ENCODE assay signal across 1 cellular context in genomic region chr6:32195902-32196681, GRCh38.
A peak's percentile ranks its signal among the peaks of the same experiment; 100 is the strongest.
TF ChIP-seq lines count a peak whose summit lies in the region.

No MANE protein-coding gene starts in this region.

TF ChIP-seq in HepG2, 621 proteins besides CTCF, POLR2A, EP300 and RAD21 (continued from another document and continues in another):
- peak; percentile 97 for TF ChIP-seq PATZ1 (CRISPR knock-in tag; IDR thresholded peaks at IDR 0.05)
- TF ChIP-seq ATM (IDR thresholded peaks at IDR 0.05; ENCODE audit: borderline replicate concordance) = no peak
- TF ChIP-seq ZNF275 (CRISPR knock-in tag; IDR thresholded peaks at IDR 0.05; ENCODE audit: borderline replicate concordance) = peak; percentile 68; the same call in 1 of the 2 replicates
- TF ChIP-seq KLF11 (CRISPR knock-in tag; IDR thresholded peaks at IDR 0.05) = no peak
- TF ChIP-seq ZNF512 (CRISPR knock-in tag; IDR thresholded peaks at IDR 0.05) = 0 out of 2 replicates have a peak, but pooled peaks have one; percentile 70
- no peak for TF ChIP-seq HOXA9 (CRISPR knock-in tag; IDR thresholded peaks at IDR 0.05; ENCODE audit: borderline replicate concordance)
- peak; percentile 45; the same call in 1 of the 2 replicates for TF ChIP-seq ZNF256 (CRISPR knock-in tag; conservative IDR thresholded peaks at IDR 0.05)
- no peak for TF ChIP-seq ZNF703 (CRISPR knock-in tag; IDR thresholded peaks at IDR 0.05; ENCODE audit: borderline replicate concordance)
- no peak for TF ChIP-seq TRIM22 (IDR thresholded peaks at IDR 0.05)
- peak; percentile 66 for TF ChIP-seq PITX1 (CRISPR knock-in tag; IDR thresholded peaks at IDR 0.05)
- TF ChIP-seq GABPB1 (CRISPR knock-in tag; IDR thresholded peaks at IDR 0.05) = peak; percentile 90
- peak; percentile 51; the same call in 1 of the 2 replicates for TF ChIP-seq REPIN1 (CRISPR knock-in tag; IDR thresholded peaks at IDR 0.05; ENCODE audit: borderline replicate concordance, low read depth)
- no peak for TF ChIP-seq DRAP1 (CRISPR knock-in tag; IDR thresholded peaks at IDR 0.05)
- TF ChIP-seq TFDP1 (CRISPR knock-in tag; IDR thresholded peaks at IDR 0.05; ENCODE audit: borderline replicate concordance) = peak; percentile 97
- peak; percentile 90 for TF ChIP-seq TOPORS (CRISPR knock-in tag; IDR thresholded peaks at IDR 0.05)
- peak; percentile 65; the same call in 1 of the 2 replicates for TF ChIP-seq ZBTB10 (CRISPR knock-in tag; IDR thresholded peaks at IDR 0.05; ENCODE audit: borderline replicate concordance)
- no peak for TF ChIP-seq PRPF4 (IDR thresholded peaks at IDR 0.05; ENCODE audit: low read depth, low read length, poor library complexity, severe bottlenecking)
- 0 out of 2 replicates have a peak, but pooled peaks have one; percentile 60 for TF ChIP-seq ZNF34 (CRISPR knock-in tag; IDR thresholded peaks at IDR 0.05; ENCODE audit: borderline replicate concordance)
- no peak for TF ChIP-seq ZNF326 (CRISPR knock-in tag; IDR thresholded peaks at IDR 0.05; ENCODE audit: borderline replicate concordance)
- TF ChIP-seq ZSCAN22 (CRISPR knock-in tag; IDR thresholded peaks at IDR 0.05) = no peak; the same call in 1 of the 2 replicates
- no peak for TF ChIP-seq ZFP36L2 (CRISPR knock-in tag; IDR thresholded peaks at IDR 0.05)
- TF ChIP-seq AGO1 (IDR thresholded peaks at IDR 0.05; ENCODE audit: low read depth, low read length, poor library complexity, severe bottlenecking) = peak; percentile 47
- TF ChIP-seq IKZF5 (CRISPR knock-in tag; IDR thresholded peaks at IDR 0.05) = peak; percentile 47; the same call in 1 of the 2 replicates
- peak; percentile 49; the same call in 1 of the 2 replicates for TF ChIP-seq HBP1 (CRISPR knock-in tag; IDR thresholded peaks at IDR 0.05; ENCODE audit: low read depth)
- TF ChIP-seq LBX2 (CRISPR knock-in tag; IDR thresholded peaks at IDR 0.05; ENCODE audit: borderline replicate concordance) = peak; percentile 73; the same call in 1 of the 2 replicates
- peak; percentile 85 for TF ChIP-seq BRF2 (CRISPR knock-in tag; IDR thresholded peaks at IDR 0.05)
- no peak for TF ChIP-seq USF2 (IDR thresholded peaks at IDR 0.05; ENCODE audit: low read depth, low read length)
- TF ChIP-seq USF2 (CRISPR knock-in tag; IDR thresholded peaks at IDR 0.05; ENCODE audit: borderline replicate concordance) = no peak
- TF ChIP-seq JUNB (CRISPR knock-in tag; IDR thresholded peaks at IDR 0.05; ENCODE audit: borderline replicate concordance) = no peak
- TF ChIP-seq ZNF430 (CRISPR knock-in tag; IDR thresholded peaks at IDR 0.05) = no peak; the same call in 1 of the 2 replicates
- 0 out of 2 replicates have a peak, but pooled peaks have one; percentile 19 for TF ChIP-seq PRDM10 (CRISPR knock-in tag; IDR thresholded peaks at IDR 0.05; ENCODE audit: low read depth)
